ENCODE assay signal across 1 cellular context in genomic region chr3:141684758-141685157, GRCh38.
TF ChIP-seq lines count a peak whose summit lies in the region.

No MANE protein-coding gene starts in this region.

TF ChIP-seq in H1, 55 proteins besides CTCF, POLR2A, EP300 and RAD21:
- TF ChIP-seq CEBPB (IDR thresholded peaks at IDR 0.05; ENCODE audit: low read depth, low read length) = no peak
- no peak for TF ChIP-seq CHD2 (IDR thresholded peaks at IDR 0.05; ENCODE audit: low read length)
- TF ChIP-seq KDM5A (IDR thresholded peaks at IDR 0.05; ENCODE audit: low read length) = no peak
- no peak for TF ChIP-seq MAFK (IDR thresholded peaks at IDR 0.05; ENCODE audit: low read depth, low read length)
- no peak for TF ChIP-seq SP1 (IDR thresholded peaks at IDR 0.05; ENCODE audit: low read depth, low read length)
- no peak for TF ChIP-seq SP4 (IDR thresholded peaks at IDR 0.05; ENCODE audit: low read length)
- no peak for TF ChIP-seq KDM4A (IDR thresholded peaks at IDR 0.05; ENCODE audit: low read depth, low read length, severe bottlenecking)
- no peak for TF ChIP-seq SUZ12 (IDR thresholded peaks at IDR 0.05; ENCODE audit: low read length)
- no peak for TF ChIP-seq TEAD4 (IDR thresholded peaks at IDR 0.05; ENCODE audit: low read depth, low read length)
- TF ChIP-seq HDAC2 (IDR thresholded peaks at IDR 0.05; ENCODE audit: borderline replicate concordance in 1 of 2, low read depth in 2 of 2, low read length in 2 of 2) = no peak
- no peak for TF ChIP-seq GTF2F1 (IDR thresholded peaks at IDR 0.05; ENCODE audit: borderline replicate concordance, low read depth, low read length)
- TF ChIP-seq HDAC6 (IDR thresholded peaks at IDR 0.05; ENCODE audit: low read depth, low read length) = no peak
- no peak for TF ChIP-seq TAF7 (optimal IDR thresholded peaks at IDR 0.05; ENCODE audit: borderline replicate concordance, low read depth, low read length)
- TF ChIP-seq NRF1 (IDR thresholded peaks at IDR 0.05; ENCODE audit: low read depth, low read length) = no peak
- no peak for TF ChIP-seq CHD1 (IDR thresholded peaks at IDR 0.05; ENCODE audit: low read depth, low read length)
- no peak for TF ChIP-seq TAF1 (IDR thresholded peaks at IDR 0.05; ENCODE audit: low read depth, low read length)
- TF ChIP-seq JUN (IDR thresholded peaks at IDR 0.05; ENCODE audit: low read depth, low read length) = no peak
- TF ChIP-seq EGR1 (IDR thresholded peaks at IDR 0.05; ENCODE audit: borderline replicate concordance, low read depth, low read length) = no peak
TF ChIP-seq in H1: peak in this region for 0.
